22 cellular contexts compared by ENCODE assay signal in genomic region chr13:26480246-26480855, GRCh38.
DNase-seq lines count a peak whose midpoint lies in the region; ATAC-seq and TF ChIP-seq lines count a peak whose summit lies in the region.
"Had no signal": no experiment of that assay in that cellular context is flagged by ENCODE, and none has a peak within 500 bp of the region (broad histone marks: within the 10 kb centered on the region; RNA-seq: fewer than 3 reads in every experiment).

No MANE protein-coding gene starts in this region.

- H3K4me3 ChIP-seq in AG09309 (ENCODE audit: control insufficient read depth, low read depth, low read length) (no peak overlapping the region), IMR-90 (ENCODE audit: insufficient read depth, low read depth, low read length) (no peak overlapping the region), epithelial cell of esophagus (ENCODE audit: low read length) (no peak overlapping the region), osteoblast (ENCODE audit: insufficient read depth, low read length) (no peak overlapping the region), testis (no peak overlapping the region)
- H3K4me3 ChIP-seq: dorsolateral prefrontal cortex, esophagus muscularis mucosa, HAP-1, heart left ventricle had no signal

- H3K27me3 ChIP-seq in IMR-90 (ENCODE audit: control insufficient read depth, insufficient read depth, low read length) = no peaks in the 10 kb centered on the region
- no peaks in the 10 kb centered on the region for H3K27me3 ChIP-seq in osteoblast (ENCODE audit: insufficient read depth, low read length)
- no peaks in the 10 kb centered on the region for H3K27me3 ChIP-seq in testis
- H3K27me3 ChIP-seq: dorsolateral prefrontal cortex, esophagus muscularis mucosa, heart left ventricle had no signal

- H4K20me1 ChIP-seq in IMR-90 (ENCODE audit: insufficient read depth, low read length) (no peaks in the 10 kb centered on the region), osteoblast (ENCODE audit: insufficient read depth, low read length) (no peaks in the 10 kb centered on the region)

- POLR2A ChIA-PET in IMR-90 (lab: Charles Lee; ENCODE audit: unreplicated experiment) = interaction anchor here (0.5 kb wide), 1 partner anchor 15 kb away, joined by 4 read pairs; no protein-coding TSS in a partner anchor

- peaks cover 12% of the 10 kb centered on the region for H3K4me1 ChIP-seq in IMR-90 (ENCODE audit: control insufficient read depth, insufficient read depth, low read length)
- H3K4me1 ChIP-seq in osteoblast (ENCODE audit: insufficient read depth, low read length) = peaks cover 13% of the 10 kb centered on the region
- peaks cover 9% of the 10 kb centered on the region for H3K4me1 ChIP-seq in testis
- H3K4me1 ChIP-seq: HAP-1 had no signal

- H3K9ac ChIP-seq in IMR-90 (ENCODE audit: low read depth, low read length) = peak overlapping the region; percentile 30
- H3K9ac ChIP-seq: KMS-11 had no signal

- peak overlapping the region; percentile 54 for H2BK20ac ChIP-seq in IMR-90 (ENCODE audit: low read depth, low read length)

- peak overlapping the region; percentile 87; the same call in 1 of the 2 replicates for H3K18ac ChIP-seq in IMR-90 (ENCODE audit: low read depth, low read length)

- H2BK15ac ChIP-seq in IMR-90 (ENCODE audit: low read depth, low read length) = peak overlapping the region; percentile 93; the same call in 2 of the 3 replicates

- peak overlapping the region; percentile 86 for H2BK120ac ChIP-seq in IMR-90 (ENCODE audit: low read depth, low read length)

- TF ChIP-seq RAD21 in IMR-90 (IDR thresholded peaks at IDR 0.05; ENCODE audit: low read length) = no peak

- peak overlapping the region; percentile 93 for H2AFZ ChIP-seq in IMR-90 (replicated peaks; ENCODE audit: low read length, poor library complexity)
- H2AFZ ChIP-seq in osteoblast (ENCODE audit: low read length) = peak overlapping the region; percentile 81

- peak overlapping the region; percentile 72 to 99 for H4K8ac ChIP-seq in IMR-90 (ENCODE audit: low read depth in 2 of 2, low read length in 2 of 2)

- in situ Hi-C loops in IMR-90 (cut with MboI; ENCODE audit: low sequenced_read_pairs) = no loop called here

- peak overlapping the region; percentile 19 for H3K4me2 ChIP-seq in IMR-90 (ENCODE audit: low read depth, low read length)
- peak overlapping the region; percentile 24 for H3K4me2 ChIP-seq in osteoblast (ENCODE audit: insufficient read depth, low read length)
- H3K4me2 ChIP-seq: KMS-11 had no signal

- peak overlapping the region; percentile 87 for H3K14ac ChIP-seq in IMR-90 (replicated peaks; ENCODE audit: low read depth, low read length)

- CTCF ChIA-PET in IMR-90 (lab: Yijun Ruan, JAX) = no interaction called here

- H4K5ac ChIP-seq in IMR-90 (ENCODE audit: low read depth, low read length) = peak overlapping the region; percentile 92

- peak overlapping the region; percentile 81 for H4K91ac ChIP-seq in IMR-90 (ENCODE audit: insufficient read depth, low read depth, low read length)

- peak overlapping the region; percentile 69 for H2AK9ac ChIP-seq in IMR-90 (replicated peaks; ENCODE audit: low read depth, low read length, poor library complexity)

- no peaks in the 10 kb centered on the region for H3K79me2 ChIP-seq in osteoblast (ENCODE audit: insufficient read depth, low read length)

- H2BK5ac ChIP-seq in IMR-90 (ENCODE audit: low read depth, low read length, poor library complexity, severe bottlenecking) = peak overlapping the region; percentile 80

- no peak overlapping the region; the same call in 1 of the 2 replicates for H3K23ac ChIP-seq in IMR-90 (ENCODE audit: low read depth, low read length)

- 40% methylated on average over 1 of the region's 10 CpGs; no CpG with 5 or more reads in 1 of the 2 experiments for WGBS in IMR-90 (ENCODE audit: extremely low coverage in 2 of 2, insufficient read length in 1 of 2), 2 experiments
- 75 to 78% methylated on average over 10 of the region's 10 CpGs for WGBS in testis, 2 donors

- dilution Hi-C loops in IMR-90 (cut with HindIII; ENCODE audit: low sequenced_read_pairs, unreplicated experiment) = no loop called here

- intact Hi-C loops in IMR-90 (cut with micrococcal nuclease) = loop anchor here (5.0 kb wide), 1 partner anchor 293 kb away; no protein-coding TSS in a partner anchor
- intact Hi-C loops in testis (cut with DNase I; ENCODE audit: low total_unique reads) = no loop called here

- no peaks in the 10 kb centered on the region for H3K79me1 ChIP-seq in IMR-90 (ENCODE audit: low read depth in 1 of 2, low read length in 2 of 2)

- BruUV-seq in IMR-90 (replicated peaks; lab: Mats Ljungman, UMichigan) = no TSS peak

- H3K27ac ChIP-seq in IMR-90 (ENCODE audit: insufficient read depth, low read length) (no peak overlapping the region), osteoblast (ENCODE audit: low read depth, low read length) (no peak overlapping the region), testis (no peak overlapping the region)
- H3K27ac ChIP-seq: dorsolateral prefrontal cortex, esophagus muscularis mucosa, heart left ventricle, KMS-11 had no signal

- TF ChIP-seq POLR2A in IMR-90 (IDR thresholded peaks at IDR 0.05; ENCODE audit: low read depth, low read length) = no peak
- no peak for TF ChIP-seq POLR2A in testis (IDR thresholded peaks at IDR 0.05)

- TF ChIP-seq CTCF in AG09309 (IDR thresholded peaks at IDR 0.05; ENCODE audit: control insufficient read depth, insufficient read depth, low read depth, low read length, missing control alignments) (no peak), IMR-90 (conservative IDR thresholded peaks at IDR 0.05; ENCODE audit: low read depth, low read length) (no peak), epithelial cell of esophagus (IDR thresholded peaks at IDR 0.05; ENCODE audit: insufficient read depth, low read depth, low read length, missing control alignments) (no peak), osteoblast (IDR thresholded peaks at IDR 0.05; ENCODE audit: extremely low read depth, low read depth, low read length) (no peak), testis (IDR thresholded peaks at IDR 0.05) (no peak)

- DNase-seq in AG09309 (ENCODE audit: low read depth) (peak; percentile 5), IMR-90 (peak; percentile 55), epithelial cell of esophagus (ENCODE audit: low read depth) (peak; percentile 67), osteoblast (ENCODE audit: insufficient read length, low spot score, missing footprints) (no peak), middle frontal gyrus (ENCODE audit: extremely low spot score, low spot score) (no peak), CD1c-positive myeloid dendritic cell (ENCODE audit: extremely low spot score) (no peak), testis (no peak)
- DNase-seq: ACHN; activated B cell treated with CpG ODN at 0.5 μM for 24 hours; activated CD8-positive, alpha-beta T cell treated with anti-CD3 and anti-CD28 coated beads for 36 hours; activated naive CD4-positive, alpha-beta T cell treated with anti-CD3 and anti-CD28 coated beads, Interleukin-2, amount 50 U/mL, for 16 hours; activated T-cell treated with anti-CD3 and anti-CD28 coated beads, Interleukin-2, amount 50 U/mL, for 24 hours; dorsolateral prefrontal cortex; heart left ventricle; NCI-H1105 treated with DMSO at 0.1 percent for 48 hours; NCI-H526 treated with DMSO at 0.1 percent for 48 hours; stimulated activated CD4-positive, alpha-beta T cell treated with anti-CD3 and anti-CD28 coated beads, Interleukin-12 subunit alpha, Interleukin-12 subunit beta, amount 100 ng/mL, for 4 hours; T-helper 2 cell had no signal

- H3K9me3 ChIP-seq in IMR-90 (ENCODE audit: control insufficient read depth, insufficient read depth, low read length) = no peaks in the 10 kb centered on the region
- no peaks in the 10 kb centered on the region for H3K9me3 ChIP-seq in osteoblast (ENCODE audit: low read depth, low read length)
- no peaks in the 10 kb centered on the region for H3K9me3 ChIP-seq in testis
- H3K9me3 ChIP-seq: esophagus muscularis mucosa, HAP-1, heart left ventricle had no signal

- ATAC-seq in IMR-90 (ENCODE audit: low read depth) = 0 out of 2 replicates have a peak, but pooled peaks have one; percentile 9
- no peak for ATAC-seq in GM19455 (IDR thresholded peaks at IDR 0.05; ENCODE audit: unreplicated experiment)
- ATAC-seq: activated CD8-positive, alpha-beta T cell treated with anti-CD3 and anti-CD28 coated beads for 36 hours; heart left ventricle had no signal

- peaks cover 9% of the 10 kb centered on the region; the same call in 1 of the 2 replicates for H3K9me1 ChIP-seq in IMR-90 (ENCODE audit: insufficient read depth, low read length)

- H2AK5ac ChIP-seq in IMR-90 (ENCODE audit: low read depth, low read length) = peak overlapping the region; percentile 42; the same call in 1 of the 2 replicates

- H3K4ac ChIP-seq in IMR-90 (ENCODE audit: low read depth, low read length) = peak overlapping the region; percentile 51

- H3K36me3 ChIP-seq in IMR-90 (ENCODE audit: control insufficient read depth, insufficient read depth, low read length) = no peaks in the 10 kb centered on the region
- no peaks in the 10 kb centered on the region for H3K36me3 ChIP-seq in osteoblast (ENCODE audit: insufficient read depth, low read length)
- no peaks in the 10 kb centered on the region for H3K36me3 ChIP-seq in testis (ENCODE audit: low read depth, missing control alignments)
- H3K36me3 ChIP-seq: esophagus muscularis mucosa, HAP-1, heart left ventricle had no signal

- no peak overlapping the region; the same call in 1 of the 2 replicates for H3K56ac ChIP-seq in IMR-90 (ENCODE audit: extremely low read depth, insufficient read depth, low read length)

TF ChIP-seq in IMR-90, 13 proteins besides CTCF, POLR2A, EP300 and RAD21:
- no peak for TF ChIP-seq MAFK (IDR thresholded peaks at IDR 0.05; ENCODE audit: low read depth, low read length)
- TF ChIP-seq MAZ (IDR thresholded peaks at IDR 0.05; ENCODE audit: borderline replicate concordance, low read depth, low read length) = no peak

Comparison
In these comparisons a context has a peak if more than half of its experiments do, and no peak if none do; other contexts are left out.
1. DNase-seq: peak in AG09309 (single experiment), IMR-90 (single experiment) and epithelial cell of esophagus (single experiment); none in osteoblast (single experiment), middle frontal gyrus (single experiment), CD1c-positive myeloid dendritic cell (single experiment) and testis (single experiment).